ENCODE assay signal across 22 cellular contexts in genomic region chr1:67893126-67893495, GRCh38. TPM values are rescaled to one million over a fixed set of nuclear protein-coding genes. Genes with fewer than 3 reads are reported as not detected.
DNase-seq lines count a peak whose midpoint lies in the region; ATAC-seq, FAIRE-seq and TF ChIP-seq lines count a peak whose summit lies in the region.
"Had no signal": no experiment of that assay in that cellular context is flagged by ENCODE, and none has a peak within 500 bp of the region (broad histone marks: within the 10 kb centered on the region; RNA-seq: fewer than 3 reads in every experiment).

No MANE protein-coding gene starts in this region.

- H3K27ac Mint-ChIP-seq in HFFc6: peak overlapping the region; percentile 33; the same call in 1 of the 2 replicates
- H3K27ac Mint-ChIP-seq: T-helper 2 cell treated with Interferon-gamma antibody and Interleukin-4, amounts not matched to agents 5 μg/mL and 100 μg/mL, for 36 hours had no signal

- peaks cover 23% of the 10 kb centered on the region for H3K4me1 ChIP-seq in iPS-20b (ENCODE audit: insufficient read depth, low read length)

- H3K9me3 ChIP-seq in SK-N-MC (ENCODE audit: low read depth, low read length) (no peaks in the 10 kb centered on the region), iPS-20b (ENCODE audit: insufficient read depth, low read depth, low read length) (no peaks in the 10 kb centered on the region)

- no peak for FAIRE-seq in HTR-8/SVneo (lab: Jason Lieb, UNC)
- FAIRE-seq: GM19239 had no signal

- H3K4me3 ChIP-seq in SK-N-MC: no peak overlapping the region
- peak overlapping the region; percentile 19; the same call in 1 of the 2 replicates for H3K4me3 ChIP-seq in iPS-20b (ENCODE audit: low read length)

- H3K9ac ChIP-seq in SK-N-MC (ENCODE audit: insufficient read length) (no peak overlapping the region), iPS-20b (ENCODE audit: low read depth, low read length) (no peak overlapping the region)

- ATAC-seq in GM19035 (IDR thresholded peaks at IDR 0.05; ENCODE audit: unreplicated experiment): no peak
- ATAC-seq in GM21381 (IDR thresholded peaks at IDR 0.05; ENCODE audit: unreplicated experiment): no peak
- ATAC-seq: Panc1 had no signal

- no peaks in the 10 kb centered on the region for H3K36me3 ChIP-seq in SK-N-MC (ENCODE audit: insufficient read depth, low read length)
- no peaks in the 10 kb centered on the region for H3K36me3 ChIP-seq in iPS-20b (ENCODE audit: insufficient read depth, low read depth, low read length)

- no peaks in the 10 kb centered on the region; the same call in 1 of the 2 replicates for H3K27me3 Mint-ChIP-seq in HFFc6 (ENCODE audit: insufficient read depth)

- TF ChIP-seq CTCF in HFFc6 (IDR thresholded peaks at IDR 0.05): no peak

- H3K27ac ChIP-seq in SK-N-MC (no peak overlapping the region), iPS-20b (ENCODE audit: low read length) (no peak overlapping the region)
- H3K27ac ChIP-seq: C4-2B, HL-60 had no signal

- no peaks in the 10 kb centered on the region for H3K27me3 ChIP-seq in iPS-20b (ENCODE audit: insufficient read depth, low read length)

- DNase-seq in EH (ENCODE audit: low read depth): peak; percentile 55
- DNase-seq in HFFc6: no peak
- DNase-seq in SK-N-MC (ENCODE audit: low read depth, low spot score): peak; percentile 16
- no peak for DNase-seq in NCI-H128 (lab: John Stamatoyannopoulos, UW; ENCODE audit: unreplicated experiment)
- no peak for DNase-seq in HTR-8/SVneo (ENCODE audit: insufficient read length, low spot score)
- DNase-seq: DND-41, HCEC 1CT, KG1, NCI-H1092, NCI-H187, NCI-H510A, NCI-H82, SHP77 treated with DMSO at 0.1 percent for 48 hours, SW 1271 had no signal

- H3K9me3 Mint-ChIP-seq in HFFc6: no peaks in the 10 kb centered on the region
- H3K9me3 Mint-ChIP-seq: T-helper 2 cell treated with Interferon-gamma antibody and Interleukin-4, amounts not matched to agents 5 μg/mL and 100 μg/mL, for 36 hours had no signal

- H3K4me3 Mint-ChIP-seq in HFFc6: no peak overlapping the region
- H3K4me3 Mint-ChIP-seq: T-helper 2 cell treated with Interferon-gamma antibody and Interleukin-4, amounts not matched to agents 5 μg/mL and 100 μg/mL, for 36 hours had no signal

- H3K4me1 Mint-ChIP-seq in HFFc6 (ENCODE audit: low read depth): peaks cover 89% of the 10 kb centered on the region

- H3K36me3 Mint-ChIP-seq in HFFc6 (ENCODE audit: low read depth): peaks cover 8% of the 10 kb centered on the region

RNA-seq across cellular contexts. Expression of gene GNG12, which starts 59.8 kb away (rescaled TPM):
- total RNA-seq in HFFc6 (2021; fragmentation: NEBNext Ultra II Directional; extraction: Animal tissue kit (Norgen Biotek cat#: 25700)): 100 to 1,000 TPM; 172 to 229 (median 198) TPM

Comparison
In these comparisons a context has a peak if more than half of its experiments do, and no peak if none do; other contexts are left out.
1. DNase-seq: peak in EH (single experiment) and SK-N-MC (single experiment); none in HFFc6 (single experiment), NCI-H128 (single experiment) and HTR-8/SVneo (single experiment).